Comparison of ENCODE assay signal across 1 cellular context in the genomic region with DNA sequence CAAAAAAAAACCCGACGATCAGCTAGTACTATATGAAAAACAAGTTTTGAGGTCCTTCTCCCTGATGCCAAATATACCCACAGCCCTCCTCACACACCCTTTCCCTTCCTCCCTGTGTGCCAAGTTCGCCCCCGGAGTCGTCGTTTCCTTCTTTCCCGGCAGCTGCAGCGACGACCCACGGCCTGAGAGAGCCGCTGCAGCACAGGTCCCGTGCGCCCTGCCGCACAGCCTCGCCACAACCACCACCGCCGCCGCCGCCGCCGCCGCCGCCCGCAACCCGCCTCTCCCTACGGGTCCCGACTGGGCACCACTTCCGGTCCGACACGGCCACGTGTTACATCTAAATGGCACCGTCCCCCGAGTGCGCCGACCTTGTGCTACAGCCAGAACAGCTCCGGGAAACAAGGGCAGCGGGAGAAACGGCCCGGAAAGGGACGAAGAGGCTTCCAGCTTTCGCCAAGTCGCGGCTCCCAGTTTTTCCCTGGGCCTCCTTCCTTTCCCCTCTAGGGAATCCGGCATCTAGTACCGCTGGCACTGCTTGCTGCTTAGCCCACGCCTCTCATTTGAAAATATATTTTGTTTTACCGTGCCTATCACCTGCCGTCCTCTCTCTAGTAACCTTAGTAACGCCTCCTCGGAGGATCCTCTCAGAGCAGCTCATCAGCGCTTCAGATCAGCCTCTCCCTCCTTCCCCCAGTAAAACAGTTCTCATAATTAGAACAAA.
A peak's percentile ranks its signal among the peaks of the same experiment; 100 is the strongest.
TF ChIP-seq lines count a peak whose summit lies in the region.

A gene with protein sequence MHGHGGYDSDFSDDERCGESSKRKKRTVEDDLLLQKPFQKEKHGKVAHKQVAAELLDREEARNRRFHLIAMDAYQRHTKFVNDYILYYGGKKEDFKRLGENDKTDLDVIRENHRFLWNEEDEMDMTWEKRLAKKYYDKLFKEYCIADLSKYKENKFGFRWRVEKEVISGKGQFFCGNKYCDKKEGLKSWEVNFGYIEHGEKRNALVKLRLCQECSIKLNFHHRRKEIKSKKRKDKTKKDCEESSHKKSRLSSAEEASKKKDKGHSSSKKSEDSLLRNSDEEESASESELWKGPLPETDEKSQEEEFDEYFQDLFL (minus strand): TSS at position 315 of the 724 bp plus-strand sequence. CDS start 2,486 bp downstream, outside the sequence.

TF ChIP-seq in HEK293, 187 proteins besides CTCF, POLR2A, EP300 and RAD21 (continued from another document and continues in another):
- TF ChIP-seq ZFP3 (tag by site-specific recombination; IDR thresholded peaks at IDR 0.05; ENCODE audit: low read depth) = no peak
- TF ChIP-seq, protein P1, sequence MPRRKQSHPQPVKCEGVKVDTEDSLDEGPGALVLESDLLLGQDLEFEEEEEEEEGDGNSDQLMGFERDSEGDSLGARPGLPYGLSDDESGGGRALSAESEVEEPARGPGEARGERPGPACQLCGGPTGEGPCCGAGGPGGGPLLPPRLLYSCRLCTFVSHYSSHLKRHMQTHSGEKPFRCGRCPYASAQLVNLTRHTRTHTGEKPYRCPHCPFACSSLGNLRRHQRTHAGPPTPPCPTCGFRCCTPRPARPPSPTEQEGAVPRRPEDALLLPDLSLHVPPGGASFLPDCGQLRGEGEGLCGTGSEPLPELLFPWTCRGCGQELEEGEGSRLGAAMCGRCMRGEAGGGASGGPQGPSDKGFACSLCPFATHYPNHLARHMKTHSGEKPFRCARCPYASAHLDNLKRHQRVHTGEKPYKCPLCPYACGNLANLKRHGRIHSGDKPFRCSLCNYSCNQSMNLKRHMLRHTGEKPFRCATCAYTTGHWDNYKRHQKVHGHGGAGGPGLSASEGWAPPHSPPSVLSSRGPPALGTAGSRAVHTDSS (tag by site-specific recombination; IDR thresholded peaks at IDR 0.05) = peak; percentile 66
- peak; percentile 83; the same call in 1 of the 2 replicates for TF ChIP-seq ZNF626 (tag by site-specific recombination; IDR thresholded peaks at IDR 0.05)
- TF ChIP-seq ZBTB20 (tag by site-specific recombination; IDR thresholded peaks at IDR 0.05) = peak; percentile 70; the same call in 1 of the 2 replicates
- TF ChIP-seq PRDM1 (tag by site-specific recombination; IDR thresholded peaks at IDR 0.05) = peak; percentile 98
- no peak for TF ChIP-seq ZNF354C (tag by site-specific recombination; IDR thresholded peaks at IDR 0.05; ENCODE audit: borderline replicate concordance, low read depth)
- TF ChIP-seq OVOL3 (tag by site-specific recombination; IDR thresholded peaks at IDR 0.05) = peak; percentile 88
- TF ChIP-seq, protein P2, sequence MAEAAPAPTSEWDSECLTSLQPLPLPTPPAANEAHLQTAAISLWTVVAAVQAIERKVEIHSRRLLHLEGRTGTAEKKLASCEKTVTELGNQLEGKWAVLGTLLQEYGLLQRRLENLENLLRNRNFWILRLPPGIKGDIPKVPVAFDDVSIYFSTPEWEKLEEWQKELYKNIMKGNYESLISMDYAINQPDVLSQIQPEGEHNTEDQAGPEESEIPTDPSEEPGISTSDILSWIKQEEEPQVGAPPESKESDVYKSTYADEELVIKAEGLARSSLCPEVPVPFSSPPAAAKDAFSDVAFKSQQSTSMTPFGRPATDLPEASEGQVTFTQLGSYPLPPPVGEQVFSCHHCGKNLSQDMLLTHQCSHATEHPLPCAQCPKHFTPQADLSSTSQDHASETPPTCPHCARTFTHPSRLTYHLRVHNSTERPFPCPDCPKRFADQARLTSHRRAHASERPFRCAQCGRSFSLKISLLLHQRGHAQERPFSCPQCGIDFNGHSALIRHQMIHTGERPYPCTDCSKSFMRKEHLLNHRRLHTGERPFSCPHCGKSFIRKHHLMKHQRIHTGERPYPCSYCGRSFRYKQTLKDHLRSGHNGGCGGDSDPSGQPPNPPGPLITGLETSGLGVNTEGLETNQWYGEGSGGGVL (tag by site-specific recombination; IDR thresholded peaks at IDR 0.05) = peak; percentile 20; the same call in 1 of the 2 replicates
- peak; percentile 65; the same call in 1 of the 2 replicates for TF ChIP-seq SCRT1 (tag by site-specific recombination; IDR thresholded peaks at IDR 0.05; ENCODE audit: borderline replicate concordance)
- TF ChIP-seq, protein P3, sequence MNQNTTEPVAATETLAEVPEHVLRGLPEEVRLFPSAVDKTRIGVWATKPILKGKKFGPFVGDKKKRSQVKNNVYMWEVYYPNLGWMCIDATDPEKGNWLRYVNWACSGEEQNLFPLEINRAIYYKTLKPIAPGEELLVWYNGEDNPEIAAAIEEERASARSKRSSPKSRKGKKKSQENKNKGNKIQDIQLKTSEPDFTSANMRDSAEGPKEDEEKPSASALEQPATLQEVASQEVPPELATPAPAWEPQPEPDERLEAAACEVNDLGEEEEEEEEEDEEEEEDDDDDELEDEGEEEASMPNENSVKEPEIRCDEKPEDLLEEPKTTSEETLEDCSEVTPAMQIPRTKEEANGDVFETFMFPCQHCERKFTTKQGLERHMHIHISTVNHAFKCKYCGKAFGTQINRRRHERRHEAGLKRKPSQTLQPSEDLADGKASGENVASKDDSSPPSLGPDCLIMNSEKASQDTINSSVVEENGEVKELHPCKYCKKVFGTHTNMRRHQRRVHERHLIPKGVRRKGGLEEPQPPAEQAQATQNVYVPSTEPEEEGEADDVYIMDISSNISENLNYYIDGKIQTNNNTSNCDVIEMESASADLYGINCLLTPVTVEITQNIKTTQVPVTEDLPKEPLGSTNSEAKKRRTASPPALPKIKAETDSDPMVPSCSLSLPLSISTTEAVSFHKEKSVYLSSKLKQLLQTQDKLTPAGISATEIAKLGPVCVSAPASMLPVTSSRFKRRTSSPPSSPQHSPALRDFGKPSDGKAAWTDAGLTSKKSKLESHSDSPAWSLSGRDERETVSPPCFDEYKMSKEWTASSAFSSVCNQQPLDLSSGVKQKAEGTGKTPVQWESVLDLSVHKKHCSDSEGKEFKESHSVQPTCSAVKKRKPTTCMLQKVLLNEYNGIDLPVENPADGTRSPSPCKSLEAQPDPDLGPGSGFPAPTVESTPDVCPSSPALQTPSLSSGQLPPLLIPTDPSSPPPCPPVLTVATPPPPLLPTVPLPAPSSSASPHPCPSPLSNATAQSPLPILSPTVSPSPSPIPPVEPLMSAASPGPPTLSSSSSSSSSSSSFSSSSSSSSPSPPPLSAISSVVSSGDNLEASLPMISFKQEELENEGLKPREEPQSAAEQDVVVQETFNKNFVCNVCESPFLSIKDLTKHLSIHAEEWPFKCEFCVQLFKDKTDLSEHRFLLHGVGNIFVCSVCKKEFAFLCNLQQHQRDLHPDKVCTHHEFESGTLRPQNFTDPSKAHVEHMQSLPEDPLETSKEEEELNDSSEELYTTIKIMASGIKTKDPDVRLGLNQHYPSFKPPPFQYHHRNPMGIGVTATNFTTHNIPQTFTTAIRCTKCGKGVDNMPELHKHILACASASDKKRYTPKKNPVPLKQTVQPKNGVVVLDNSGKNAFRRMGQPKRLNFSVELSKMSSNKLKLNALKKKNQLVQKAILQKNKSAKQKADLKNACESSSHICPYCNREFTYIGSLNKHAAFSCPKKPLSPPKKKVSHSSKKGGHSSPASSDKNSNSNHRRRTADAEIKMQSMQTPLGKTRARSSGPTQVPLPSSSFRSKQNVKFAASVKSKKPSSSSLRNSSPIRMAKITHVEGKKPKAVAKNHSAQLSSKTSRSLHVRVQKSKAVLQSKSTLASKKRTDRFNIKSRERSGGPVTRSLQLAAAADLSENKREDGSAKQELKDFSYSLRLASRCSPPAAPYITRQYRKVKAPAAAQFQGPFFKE (tag by site-specific recombination; IDR thresholded peaks at IDR 0.05; ENCODE audit: borderline replicate concordance) = peak; percentile 94; the same call in 1 of the 2 replicates
- TF ChIP-seq, protein P4, sequence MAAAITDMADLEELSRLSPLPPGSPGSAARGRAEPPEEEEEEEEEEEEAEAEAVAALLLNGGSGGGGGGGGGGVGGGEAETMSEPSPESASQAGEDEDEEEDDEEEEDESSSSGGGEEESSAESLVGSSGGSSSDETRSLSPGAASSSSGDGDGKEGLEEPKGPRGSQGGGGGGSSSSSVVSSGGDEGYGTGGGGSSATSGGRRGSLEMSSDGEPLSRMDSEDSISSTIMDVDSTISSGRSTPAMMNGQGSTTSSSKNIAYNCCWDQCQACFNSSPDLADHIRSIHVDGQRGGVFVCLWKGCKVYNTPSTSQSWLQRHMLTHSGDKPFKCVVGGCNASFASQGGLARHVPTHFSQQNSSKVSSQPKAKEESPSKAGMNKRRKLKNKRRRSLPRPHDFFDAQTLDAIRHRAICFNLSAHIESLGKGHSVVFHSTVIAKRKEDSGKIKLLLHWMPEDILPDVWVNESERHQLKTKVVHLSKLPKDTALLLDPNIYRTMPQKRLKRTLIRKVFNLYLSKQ (tag by site-specific recombination; IDR thresholded peaks at IDR 0.05; ENCODE audit: borderline replicate concordance) = peak; percentile 19; the same call in 1 of the 2 replicates
- TF ChIP-seq ZNF366 (tag by site-specific recombination; conservative IDR thresholded peaks at IDR 0.05) = peak; percentile 80
- TF ChIP-seq, protein P5, sequence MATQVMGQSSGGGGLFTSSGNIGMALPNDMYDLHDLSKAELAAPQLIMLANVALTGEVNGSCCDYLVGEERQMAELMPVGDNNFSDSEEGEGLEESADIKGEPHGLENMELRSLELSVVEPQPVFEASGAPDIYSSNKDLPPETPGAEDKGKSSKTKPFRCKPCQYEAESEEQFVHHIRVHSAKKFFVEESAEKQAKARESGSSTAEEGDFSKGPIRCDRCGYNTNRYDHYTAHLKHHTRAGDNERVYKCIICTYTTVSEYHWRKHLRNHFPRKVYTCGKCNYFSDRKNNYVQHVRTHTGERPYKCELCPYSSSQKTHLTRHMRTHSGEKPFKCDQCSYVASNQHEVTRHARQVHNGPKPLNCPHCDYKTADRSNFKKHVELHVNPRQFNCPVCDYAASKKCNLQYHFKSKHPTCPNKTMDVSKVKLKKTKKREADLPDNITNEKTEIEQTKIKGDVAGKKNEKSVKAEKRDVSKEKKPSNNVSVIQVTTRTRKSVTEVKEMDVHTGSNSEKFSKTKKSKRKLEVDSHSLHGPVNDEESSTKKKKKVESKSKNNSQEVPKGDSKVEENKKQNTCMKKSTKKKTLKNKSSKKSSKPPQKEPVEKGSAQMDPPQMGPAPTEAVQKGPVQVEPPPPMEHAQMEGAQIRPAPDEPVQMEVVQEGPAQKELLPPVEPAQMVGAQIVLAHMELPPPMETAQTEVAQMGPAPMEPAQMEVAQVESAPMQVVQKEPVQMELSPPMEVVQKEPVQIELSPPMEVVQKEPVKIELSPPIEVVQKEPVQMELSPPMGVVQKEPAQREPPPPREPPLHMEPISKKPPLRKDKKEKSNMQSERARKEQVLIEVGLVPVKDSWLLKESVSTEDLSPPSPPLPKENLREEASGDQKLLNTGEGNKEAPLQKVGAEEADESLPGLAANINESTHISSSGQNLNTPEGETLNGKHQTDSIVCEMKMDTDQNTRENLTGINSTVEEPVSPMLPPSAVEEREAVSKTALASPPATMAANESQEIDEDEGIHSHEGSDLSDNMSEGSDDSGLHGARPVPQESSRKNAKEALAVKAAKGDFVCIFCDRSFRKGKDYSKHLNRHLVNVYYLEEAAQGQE (tag by site-specific recombination; IDR thresholded peaks at IDR 0.05) = peak; percentile 86
- TF ChIP-seq, protein P6, sequence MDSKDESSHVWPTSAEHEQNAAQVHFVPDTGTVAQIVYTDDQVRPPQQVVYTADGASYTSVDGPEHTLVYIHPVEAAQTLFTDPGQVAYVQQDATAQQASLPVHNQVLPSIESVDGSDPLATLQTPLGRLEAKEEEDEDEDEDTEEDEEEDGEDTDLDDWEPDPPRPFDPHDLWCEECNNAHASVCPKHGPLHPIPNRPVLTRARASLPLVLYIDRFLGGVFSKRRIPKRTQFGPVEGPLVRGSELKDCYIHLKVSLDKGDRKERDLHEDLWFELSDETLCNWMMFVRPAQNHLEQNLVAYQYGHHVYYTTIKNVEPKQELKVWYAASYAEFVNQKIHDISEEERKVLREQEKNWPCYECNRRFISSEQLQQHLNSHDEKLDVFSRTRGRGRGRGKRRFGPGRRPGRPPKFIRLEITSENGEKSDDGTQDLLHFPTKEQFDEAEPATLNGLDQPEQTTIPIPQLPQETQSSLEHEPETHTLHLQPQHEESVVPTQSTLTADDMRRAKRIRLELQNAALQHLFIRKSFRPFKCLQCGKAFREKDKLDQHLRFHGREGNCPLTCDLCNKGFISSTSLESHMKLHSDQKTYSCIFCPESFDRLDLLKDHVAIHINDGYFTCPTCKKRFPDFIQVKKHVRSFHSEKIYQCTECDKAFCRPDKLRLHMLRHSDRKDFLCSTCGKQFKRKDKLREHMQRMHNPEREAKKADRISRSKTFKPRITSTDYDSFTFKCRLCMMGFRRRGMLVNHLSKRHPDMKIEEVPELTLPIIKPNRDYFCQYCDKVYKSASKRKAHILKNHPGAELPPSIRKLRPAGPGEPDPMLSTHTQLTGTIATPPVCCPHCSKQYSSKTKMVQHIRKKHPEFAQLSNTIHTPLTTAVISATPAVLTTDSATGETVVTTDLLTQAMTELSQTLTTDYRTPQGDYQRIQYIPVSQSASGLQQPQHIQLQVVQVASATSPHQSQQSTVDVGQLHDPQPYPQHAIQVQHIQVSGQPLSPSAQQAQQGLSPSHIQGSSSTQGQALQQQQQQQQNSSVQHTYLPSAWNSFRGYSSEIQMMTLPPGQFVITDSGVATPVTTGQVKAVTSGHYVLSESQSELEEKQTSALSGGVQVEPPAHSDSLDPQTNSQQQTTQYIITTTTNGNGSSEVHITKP (tag by site-specific recombination; IDR thresholded peaks at IDR 0.05) = peak; percentile 98
- TF ChIP-seq ZNF324 (tag by site-specific recombination; IDR thresholded peaks at IDR 0.05) = peak; percentile 99
- TF ChIP-seq ZNF423 (tag by site-specific recombination; IDR thresholded peaks at IDR 0.05) = peak; percentile 59; the same call in 1 of the 2 replicates
- TF ChIP-seq SP7 (tag by site-specific recombination; IDR thresholded peaks at IDR 0.05) = peak; percentile 97
- peak; percentile 100 for TF ChIP-seq ZNF391 (tag by site-specific recombination; IDR thresholded peaks at IDR 0.05; ENCODE audit: borderline replicate concordance, low read depth)
- peak; percentile 94 for TF ChIP-seq ZNF785 (tag by site-specific recombination; IDR thresholded peaks at IDR 0.05)
- TF ChIP-seq, protein P7, sequence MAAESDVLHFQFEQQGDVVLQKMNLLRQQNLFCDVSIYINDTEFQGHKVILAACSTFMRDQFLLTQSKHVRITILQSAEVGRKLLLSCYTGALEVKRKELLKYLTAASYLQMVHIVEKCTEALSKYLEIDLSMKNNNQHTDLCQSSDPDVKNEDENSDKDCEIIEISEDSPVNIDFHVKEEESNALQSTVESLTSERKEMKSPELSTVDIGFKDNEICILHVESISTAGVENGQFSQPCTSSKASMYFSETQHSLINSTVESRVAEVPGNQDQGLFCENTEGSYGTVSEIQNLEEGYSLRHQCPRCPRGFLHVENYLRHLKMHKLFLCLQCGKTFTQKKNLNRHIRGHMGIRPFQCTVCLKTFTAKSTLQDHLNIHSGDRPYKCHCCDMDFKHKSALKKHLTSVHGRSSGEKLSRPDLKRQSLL (tag by site-specific recombination; IDR thresholded peaks at IDR 0.05) = peak; percentile 80
- TF ChIP-seq, protein P8, sequence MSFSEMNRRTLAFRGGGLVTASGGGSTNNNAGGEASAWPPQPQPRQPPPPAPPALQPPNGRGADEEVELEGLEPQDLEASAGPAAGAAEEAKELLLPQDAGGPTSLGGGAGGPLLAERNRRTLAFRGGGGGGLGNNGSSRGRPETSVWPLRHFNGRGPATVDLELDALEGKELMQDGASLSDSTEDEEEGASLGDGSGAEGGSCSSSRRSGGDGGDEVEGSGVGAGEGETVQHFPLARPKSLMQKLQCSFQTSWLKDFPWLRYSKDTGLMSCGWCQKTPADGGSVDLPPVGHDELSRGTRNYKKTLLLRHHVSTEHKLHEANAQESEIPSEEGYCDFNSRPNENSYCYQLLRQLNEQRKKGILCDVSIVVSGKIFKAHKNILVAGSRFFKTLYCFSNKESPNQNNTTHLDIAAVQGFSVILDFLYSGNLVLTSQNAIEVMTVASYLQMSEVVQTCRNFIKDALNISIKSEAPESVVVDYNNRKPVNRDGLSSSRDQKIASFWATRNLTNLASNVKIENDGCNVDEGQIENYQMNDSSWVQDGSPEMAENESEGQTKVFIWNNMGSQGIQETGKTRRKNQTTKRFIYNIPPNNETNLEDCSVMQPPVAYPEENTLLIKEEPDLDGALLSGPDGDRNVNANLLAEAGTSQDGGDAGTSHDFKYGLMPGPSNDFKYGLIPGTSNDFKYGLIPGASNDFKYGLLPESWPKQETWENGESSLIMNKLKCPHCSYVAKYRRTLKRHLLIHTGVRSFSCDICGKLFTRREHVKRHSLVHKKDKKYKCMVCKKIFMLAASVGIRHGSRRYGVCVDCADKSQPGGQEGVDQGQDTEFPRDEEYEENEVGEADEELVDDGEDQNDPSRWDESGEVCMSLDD (tag by site-specific recombination; IDR thresholded peaks at IDR 0.05) = 0 out of 2 replicates have a peak, but pooled peaks have one; percentile 42
